In genomic region chr20:40962733-40963504, GRCh38 we compare ENCODE assay signal across 8 cellular contexts.
A peak's percentile ranks its signal among the peaks of the same experiment; 100 is the strongest.
DNase-seq lines count a peak whose midpoint lies in the region; ATAC-seq and TF ChIP-seq lines count a peak whose summit lies in the region.

No MANE protein-coding gene starts in this region.

- no peak overlapping the region for H3K4me3 ChIP-seq in Jurkat, Clone E6-1 (ENCODE audit: low read length)
- no peak overlapping the region for H3K4me3 ChIP-seq in Panc1 (ENCODE audit: low read depth in 2 of 2, low read length in 2 of 2)
- no peak overlapping the region for H3K4me3 ChIP-seq in fibroblast of the aortic adventitia (ENCODE audit: low read depth, low read length)
- no peak overlapping the region for H3K4me3 ChIP-seq in neuronal stem cell (ENCODE audit: low read length in 2 of 2)

- H3K18ac ChIP-seq in neuronal stem cell (ENCODE audit: low read length), result peak overlapping the region; percentile 88

- TF ChIP-seq CTCF in Panc1 (IDR thresholded peaks at IDR 0.05) (peak; percentile 96), fibroblast of the aortic adventitia (IDR thresholded peaks at IDR 0.05; ENCODE audit: insufficient read depth, low read length) (peak; percentile 82)

- H4K8ac ChIP-seq in neuronal stem cell (ENCODE audit: low read depth, low read length), result no peak overlapping the region

- no peaks in the 10 kb centered on the region for H3K36me3 ChIP-seq in Panc1 (ENCODE audit: control insufficient read depth, insufficient read depth, low read length)
- H3K36me3 ChIP-seq in neuronal stem cell (replicated peaks in 1 of 2; ENCODE audit: control insufficient read depth in 2 of 2, insufficient read depth in 2 of 2, low read length in 2 of 2), result no peaks in the 10 kb centered on the region

- peak; percentile 85 for ATAC-seq in GM19035 (IDR thresholded peaks at IDR 0.05; ENCODE audit: unreplicated experiment)
- ATAC-seq in Panc1, result peak; percentile 96

- POLR2A ChIA-PET in Panc1 (lab: Charles Lee), result no interaction called here

- CTCF ChIA-PET in Panc1 (lab: Charles Lee), result interaction anchor here (0.6 to 1.2 kb wide), 5 partner anchors 71 to 1694 kb away, joined by 3 to 4 read pairs (median 3); no protein-coding TSS in a partner anchor

- H3K27me3 ChIP-seq in Panc1 (ENCODE audit: control insufficient read depth, insufficient read depth, low read length) (no peaks in the 10 kb centered on the region), neuronal stem cell (ENCODE audit: control insufficient read depth in 3 of 3, insufficient read depth in 3 of 3, low read depth in 1 of 3, low read length in 3 of 3) (peaks cover 0 to 3% (median 0%) of the 10 kb centered on the region in 3 experiments)

- peak overlapping the region; percentile 77 for H2AFZ ChIP-seq in neuronal stem cell (ENCODE audit: low read length)

- no peak overlapping the region for H2BK12ac ChIP-seq in neuronal stem cell (ENCODE audit: low read length)

- H3K4me1 ChIP-seq in Panc1 (ENCODE audit: control insufficient read depth, insufficient read depth, low read length) (no peaks in the 10 kb centered on the region; the same call in 1 of the 2 replicates), neuronal stem cell (ENCODE audit: control insufficient read depth in 2 of 2, insufficient read depth in 1 of 2, low read depth in 1 of 2, low read length in 2 of 2) (peaks cover 0 to 13% of the 10 kb centered on the region in 2 donors)

- H3K4ac ChIP-seq in neuronal stem cell (ENCODE audit: low read length), result no peak overlapping the region

- no peaks in the 10 kb centered on the region for H3K79me1 ChIP-seq in neuronal stem cell (ENCODE audit: low read depth, low read length)

- H3K9ac ChIP-seq in neuronal stem cell (ENCODE audit: low read depth, low read length, poor library complexity), result peak overlapping the region; percentile 1

- BruUV-seq in Panc1 (replicated peaks; lab: Mats Ljungman, UMichigan), result no TSS peak

- H3K23ac ChIP-seq in neuronal stem cell (ENCODE audit: low read depth, low read length, poor library complexity), result no peak overlapping the region

- H3K14ac ChIP-seq in neuronal stem cell (ENCODE audit: low read length), result no peak overlapping the region

- no peak overlapping the region for H4K91ac ChIP-seq in neuronal stem cell (ENCODE audit: low read depth, low read length, poor library complexity)

- in situ Hi-C loops in Panc1 (cut with HindIII; ENCODE audit: low pct_unique_long_range_greater_than_20kb, low sequenced_read_pairs), result no loop called here

- H2BK15ac ChIP-seq in neuronal stem cell (ENCODE audit: low read length), result peak overlapping the region; percentile 5

- no peaks in the 10 kb centered on the region for H3K9me3 ChIP-seq in Panc1 (ENCODE audit: control insufficient read depth, insufficient read depth, low read depth, low read length)
- no peaks in the 10 kb centered on the region for H3K9me3 ChIP-seq in neuronal stem cell (replicated peaks in 1 of 2; ENCODE audit: control insufficient read depth in 2 of 2, insufficient read depth in 1 of 2, low read depth in 1 of 2, low read length in 2 of 2)

- H3K27ac ChIP-seq in Panc1 (ENCODE audit: low read length) (no peak overlapping the region), neuronal stem cell (replicated peaks; ENCODE audit: low read length) (no peak overlapping the region), substantia nigra (ENCODE audit: low read depth, low read length, poor library complexity, severe bottlenecking) (no peak overlapping the region)

- H2AK5ac ChIP-seq in neuronal stem cell (ENCODE audit: low read depth, low read length), result no peak overlapping the region

- WGBS in neuronal stem cell (ENCODE audit: extremely low coverage in 2 of 2, insufficient read length in 2 of 2, insufficient replicate concordance in 1 of 2), 2 donors, result no CpG with 5 or more reads among the region's 21 CpGs

- H2BK5ac ChIP-seq in neuronal stem cell (ENCODE audit: low read length), result no peak overlapping the region

- intact Hi-C loops in Panc1 (cut with micrococcal nuclease; ENCODE audit: unreplicated experiment), result loop anchor here (2.0 to 5.0 kb wide), 2 partner anchors 166 to 1850 kb away; no protein-coding TSS in a partner anchor

- no peak overlapping the region for H3K4me2 ChIP-seq in neuronal stem cell (ENCODE audit: insufficient read depth, low read length, poor library complexity, severe bottlenecking)

- peak; percentile 82 for DNase-seq in AG08396 (ENCODE audit: low spot score)
- DNase-seq in Jurkat, Clone E6-1 (ENCODE audit: low read depth, low spot score), result peak; percentile 60
- peak; percentile 25 for DNase-seq in Panc1 (ENCODE audit: low read depth, low spot score)
- peak; percentile 82 to 84 for DNase-seq in activated T-cell treated with anti-CD3 and anti-CD28 coated beads, Interleukin-2, amount 50 U/mL, for 48 hours
- DNase-seq in fibroblast of the aortic adventitia (ENCODE audit: low read depth), result peak; percentile 60
- DNase-seq in neuronal stem cell (ENCODE audit: low spot score), result peak; percentile 73
- DNase-seq in substantia nigra (lab: John Stamatoyannopoulos, UW), result peak in 41 of 49 donors; percentile 2 to 72 (median 48)

- H2BK120ac ChIP-seq in neuronal stem cell (ENCODE audit: low read depth, low read length), result peak overlapping the region; percentile 82

Comparison
In these comparisons a context has a peak if more than half of its experiments do, and no peak if none do; other contexts are left out.
1. DNase-seq: peak in every context shown above with its lines; median percentile 83 in activated T-cell treated with anti-CD3 and anti-CD28 coated beads, Interleukin-2, amount 50 U/mL, for 48 hours; 82 in AG08396; 73 in neuronal stem cell; 60 in Jurkat, Clone E6-1; 60 in fibroblast of the aortic adventitia; 48 in substantia nigra; 25 in Panc1.